In the genomic region with DNA sequence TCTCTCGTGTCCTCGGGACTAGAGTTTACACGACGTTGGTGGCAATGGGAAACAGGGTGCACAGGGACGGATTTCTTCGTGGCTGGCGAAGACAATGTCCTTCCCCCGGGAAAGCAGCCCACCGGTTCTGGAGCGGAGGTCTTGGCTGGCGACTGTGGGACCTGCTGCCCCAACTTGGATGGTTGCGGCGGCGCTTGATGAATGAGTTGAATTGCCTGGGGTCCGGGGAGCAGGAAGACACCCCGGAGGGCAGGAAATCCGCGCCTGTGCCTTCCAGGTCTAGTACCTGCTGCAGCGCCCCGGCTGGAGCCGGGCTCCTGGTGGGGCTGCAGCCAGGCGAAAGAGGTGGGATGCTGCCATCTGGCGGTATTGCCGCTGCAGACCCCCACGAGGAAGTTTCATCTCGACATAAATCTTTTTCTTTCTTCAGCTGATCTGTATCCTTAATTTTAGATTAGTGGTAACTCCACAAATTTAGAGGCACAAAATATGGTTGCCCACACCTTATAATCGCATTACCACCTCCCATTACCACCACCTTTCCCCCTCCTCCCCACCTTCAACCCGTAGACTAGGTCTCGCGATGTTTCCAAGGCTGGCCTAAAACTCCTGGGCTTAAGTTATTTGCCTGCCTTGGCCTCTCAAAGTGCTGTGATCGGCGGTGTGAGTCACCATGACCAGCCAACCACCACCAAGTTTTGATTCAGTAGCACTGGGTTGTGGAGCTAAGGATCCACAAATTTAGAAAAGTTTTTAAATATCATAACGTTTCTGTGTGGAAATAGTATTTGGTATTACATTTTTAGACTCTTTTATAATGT, we compare ENCODE assay signal across 8 cellular contexts.
DNase-seq lines count a peak whose midpoint lies in the region; ATAC-seq and TF ChIP-seq lines count a peak whose summit lies in the region.
"Not testable (repeated sequence)": the region's sequence is repeated elsewhere in the genome, so short reads cannot be mapped to it uniquely, and the experiment has no call there.

No MANE protein-coding gene starts in this region.

- not testable (repeated sequence) for H3K27ac Mint-ChIP-seq in GM23338; activated naive CD4-positive, alpha-beta T cell treated with anti-CD3 and anti-CD28 coated beads for 36 hours

- peak overlapping the region; percentile 48 for H3K4me3 ChIP-seq in GM23338
- H3K4me3 ChIP-seq in MM.1S (ENCODE audit: low read length); PC-3 (ENCODE audit: low read length); heart right ventricle: not testable (repeated sequence)

- peaks cover 24% of the 10 kb centered on the region for H3K27me3 Mint-ChIP-seq in GM23338 (ENCODE audit: insufficient read depth, low read depth, poor library complexity)
- peaks cover 19% of the 10 kb centered on the region for H3K27me3 Mint-ChIP-seq in activated naive CD4-positive, alpha-beta T cell treated with anti-CD3 and anti-CD28 coated beads for 36 hours (ENCODE audit: low read depth)

- peak; percentile 59 to 73 for TF ChIP-seq CTCF in GM23338 (conservative IDR thresholded peaks at IDR 0.05; ENCODE audit: low read depth in 2 of 2)
- TF ChIP-seq CTCF in MM.1S (IDR thresholded peaks at IDR 0.05; ENCODE audit: low read length): peak; percentile 5; the same call in 1 of the 2 replicates
- TF ChIP-seq CTCF in PC-3 (conservative IDR thresholded peaks at IDR 0.05; ENCODE audit: low read depth, low read length): peak; percentile 53
- TF ChIP-seq CTCF in heart right ventricle (IDR thresholded peaks at IDR 0.05): peak in 5 of 9 donors; percentile 29 to 55 (median 37)

- not testable (repeated sequence) for H3K9me2 ChIP-seq in GM23338 (ENCODE audit: insufficient read depth); MM.1S (replicated peaks; ENCODE audit: insufficient read depth, low read length); PC-3 (replicated peaks; ENCODE audit: low read length)

- CTCF ChIA-PET in PC-3 (lab: Charles Lee); activated naive CD4-positive, alpha-beta T cell treated with anti-CD3 and anti-CD28 coated beads for 36 hours (lab: Charles Lee): not testable (repeated sequence)

- not testable (repeated sequence) for BruUV-seq in PC-3 (replicated peaks; lab: Mats Ljungman, UMichigan)

- not testable (repeated sequence) for H3K36me3 ChIP-seq in GM23338 (ENCODE audit: insufficient read depth); MM.1S (replicated peaks; ENCODE audit: insufficient read depth, low read length); PC-3 (ENCODE audit: low read depth, low read length); heart right ventricle

- H3K27ac ChIP-seq in GM23338 (ENCODE audit: low read depth); MM.1S (ENCODE audit: low read length); PC-3 (ENCODE audit: low read length); heart right ventricle: not testable (repeated sequence)

- H3K36me3 Mint-ChIP-seq in GM23338 (ENCODE audit: low read depth): peaks cover 66% of the 10 kb centered on the region
- not testable (repeated sequence) for H3K36me3 Mint-ChIP-seq in activated naive CD4-positive, alpha-beta T cell treated with anti-CD3 and anti-CD28 coated beads for 36 hours (ENCODE audit: low read depth)

- DNase-seq in A172 (ENCODE audit: low spot score): peak; percentile 18
- peak; percentile 63 for DNase-seq in GM23338 (ENCODE audit: low spot score)
- not testable (repeated sequence) for DNase-seq in MM.1S, heart right ventricle
- DNase-seq in PC-3: peak; percentile 27
- DNase-seq in activated CD4-positive, alpha-beta T cell treated with anti-CD3 and anti-CD28 coated beads for 1 hour: peak; percentile 33
- DNase-seq in activated naive CD4-positive, alpha-beta T cell treated with anti-CD3 and anti-CD28 coated beads for 36 hours: peak; percentile 40
- peak; percentile 39 for DNase-seq in stimulated activated CD4-positive, alpha-beta T cell treated with anti-CD3 and anti-CD28 coated beads, Interleukin-1b, Interleukin-23, amount 100 ng/mL, for 48 hours

- intact Hi-C loops in PC-3 (cut with micrococcal nuclease): loop anchor here (10.0 kb wide), 1 partner anchor 1027 kb away; no protein-coding TSS in a partner anchor
- intact Hi-C loops in activated naive CD4-positive, alpha-beta T cell treated with anti-CD3 and anti-CD28 coated beads for 36 hours (cut with micrococcal nuclease); heart right ventricle (cut with DNase I): not testable (repeated sequence)

- 29 to 41% methylated on average over 27 to 32 of the region's 33 CpGs for WGBS in heart right ventricle, 2 donors

- H3K27me3 ChIP-seq in GM23338 (ENCODE audit: insufficient read depth): peaks cover 39% of the 10 kb centered on the region
- H3K27me3 ChIP-seq in MM.1S (replicated peaks; ENCODE audit: insufficient read depth, low read length); PC-3 (ENCODE audit: low read length): not testable (repeated sequence)
- H3K27me3 ChIP-seq in heart right ventricle: peaks cover 0 to 42% (median 20%) of the 10 kb centered on the region in 7 donors

- H4K20me1 ChIP-seq in GM23338 (replicated peaks; ENCODE audit: insufficient read depth); MM.1S (ENCODE audit: insufficient read depth, low read length); PC-3 (ENCODE audit: low read length): not testable (repeated sequence)

- H3F3A ChIP-seq in GM23338 (replicated peaks; ENCODE audit: low read depth); MM.1S (ENCODE audit: insufficient read depth, low read length); PC-3 (ENCODE audit: low read length, unreplicated experiment): not testable (repeated sequence)

- not testable (repeated sequence) for H2AFZ ChIP-seq in GM23338; MM.1S (ENCODE audit: low read length); PC-3 (ENCODE audit: low read length)

- H3K4me1 Mint-ChIP-seq in GM23338; activated naive CD4-positive, alpha-beta T cell treated with anti-CD3 and anti-CD28 coated beads for 36 hours (ENCODE audit: low read depth): not testable (repeated sequence)

- H3K9me3 Mint-ChIP-seq in GM23338: peaks cover 99% of the 10 kb centered on the region
- peaks cover 22% of the 10 kb centered on the region for H3K9me3 Mint-ChIP-seq in activated naive CD4-positive, alpha-beta T cell treated with anti-CD3 and anti-CD28 coated beads for 36 hours

- not testable (repeated sequence) for H3K4me1 ChIP-seq in GM23338 (ENCODE audit: insufficient read depth); MM.1S (ENCODE audit: low read length); PC-3 (ENCODE audit: insufficient read depth, low read length); heart right ventricle

- POLR2A ChIA-PET in PC-3 (lab: Charles Lee; ENCODE audit: unreplicated experiment): not testable (repeated sequence)

- not testable (repeated sequence) for H3K79me2 ChIP-seq in GM23338 (replicated peaks; ENCODE audit: insufficient read depth); MM.1S (ENCODE audit: low read length); PC-3 (ENCODE audit: low read length)

- H3K9ac ChIP-seq in MM.1S (ENCODE audit: low read length); PC-3 (ENCODE audit: low read length): not testable (repeated sequence)

- H3K9me3 ChIP-seq in MM.1S (replicated peaks; ENCODE audit: insufficient read depth, low read length); PC-3 (ENCODE audit: low read length): not testable (repeated sequence)
- peaks cover 0 to 25% (median 5%) of the 10 kb centered on the region in 11 donors for H3K9me3 ChIP-seq in heart right ventricle

- ATAC-seq in GM23338, PC-3, heart right ventricle: not testable (repeated sequence)

- peak overlapping the region; percentile 68 for H3K4me2 ChIP-seq in GM23338
- not testable (repeated sequence) for H3K4me2 ChIP-seq in MM.1S (ENCODE audit: low read depth, low read length); PC-3 (ENCODE audit: low read length)

- H3K4me3 Mint-ChIP-seq in GM23338; activated naive CD4-positive, alpha-beta T cell treated with anti-CD3 and anti-CD28 coated beads for 36 hours: not testable (repeated sequence)

Comparison
In these comparisons a context has a peak if more than half of its experiments do, and no peak if none do; other contexts are left out.
1. CTCF ChIP-seq: peak in every context shown above with its lines; median percentile 66 in GM23338; 53 in PC-3; 37 in heart right ventricle; 5 in MM.1S.